Comparison of ENCODE assay signal across 12 cellular contexts in the genomic region with DNA sequence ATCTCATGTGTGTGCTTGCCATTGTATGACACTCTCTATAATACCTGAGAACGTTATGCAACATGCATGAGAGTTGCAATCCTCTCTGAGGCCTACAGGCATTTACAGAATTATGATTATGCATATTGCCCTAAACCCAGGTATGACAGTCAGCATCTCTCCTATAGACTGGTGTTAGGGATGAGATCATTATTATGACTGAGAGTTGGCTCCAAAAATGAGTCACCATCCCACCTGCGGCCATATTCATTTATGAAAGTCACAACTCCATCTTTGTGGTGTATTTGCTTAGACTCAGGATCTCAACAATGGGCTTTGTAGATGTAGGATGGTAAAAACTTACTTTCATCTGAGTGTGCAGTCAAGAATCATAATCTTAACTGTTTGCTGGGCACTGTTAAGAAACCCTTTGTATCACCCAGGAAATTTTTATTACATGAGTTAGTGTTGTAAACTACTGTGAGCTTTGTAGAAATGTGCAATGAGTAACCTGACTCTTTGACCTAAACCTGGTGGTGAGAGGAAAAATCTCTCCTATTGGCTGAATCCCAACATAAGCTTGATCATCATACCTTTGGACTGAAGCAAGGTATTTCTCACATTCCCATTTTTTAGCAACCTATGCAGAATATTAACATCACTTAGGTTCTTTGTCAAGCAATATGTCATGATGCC. TPM values are rescaled to one million over a fixed set of nuclear protein-coding genes. Genes with fewer than 3 reads are reported as not detected.
DNase-seq lines count a peak whose midpoint lies in the region; ATAC-seq and TF ChIP-seq lines count a peak whose summit lies in the region.
"Not testable (repeated sequence)": the region's sequence is repeated elsewhere in the genome, so short reads cannot be mapped to it uniquely, and the experiment has no call there.
"Had no signal": no experiment of that assay in that cellular context is flagged by ENCODE, and none has a peak within 500 bp of the region (broad histone marks: within the 10 kb centered on the region; RNA-seq: fewer than 3 reads in every experiment).

No MANE protein-coding gene starts in this region.

- H3K9me3 ChIP-seq in body of pancreas = not testable (repeated sequence)

- not testable (repeated sequence) for H3K36me3 ChIP-seq in body of pancreas (replicated peaks in 1 of 2; ENCODE audit: insufficient read depth in 1 of 2, low read depth in 2 of 2)

- H3K9me3 Mint-ChIP-seq in activated CD4-positive, alpha-beta T cell treated with anti-CD3 and anti-CD28 coated beads for 36 hours (ENCODE audit: low read depth); stimulated activated effector memory CD8-positive, alpha-beta T cell treated with anti-CD3 and anti-CD28 coated beads, Interleukin-12 subunit alpha, Interleukin-12 subunit beta, amount 100 ng/mL, for 72 hours: not testable (repeated sequence)

- CTCF ChIA-PET in activated CD4-positive, alpha-beta T cell treated with anti-CD3 and anti-CD28 coated beads for 36 hours (lab: Charles Lee) = not testable (repeated sequence)

- POLR2A ChIA-PET in activated CD4-positive, alpha-beta T cell treated with anti-CD3 and anti-CD28 coated beads for 36 hours (lab: Charles Lee) = not testable (repeated sequence)

- TF ChIP-seq POLR2A in body of pancreas (IDR thresholded peaks at IDR 0.05) = not testable (repeated sequence)

- H3K27me3 Mint-ChIP-seq in activated CD4-positive, alpha-beta T cell treated with anti-CD3 and anti-CD28 coated beads for 36 hours = not testable (repeated sequence)

- not testable (repeated sequence) for H3K27me3 ChIP-seq in body of pancreas

- WGBS in body of pancreas, 2 donors = no CpG with 5 or more reads among the region's 2 CpGs

- not testable (repeated sequence) for DNase-seq in activated CD4-positive, alpha-beta T cell treated with anti-CD3 and anti-CD28 coated beads for 36 hours; body of pancreas; stimulated activated effector memory CD8-positive, alpha-beta T cell treated with anti-CD3 and anti-CD28 coated beads, Interleukin-12 subunit alpha, Interleukin-12 subunit beta, amount 100 ng/mL, for 72 hours (ENCODE audit: low spot score in 2 of 2)

- not testable (repeated sequence) for H3K36me3 Mint-ChIP-seq in activated CD4-positive, alpha-beta T cell treated with anti-CD3 and anti-CD28 coated beads for 36 hours (ENCODE audit: low read depth); stimulated activated effector memory CD8-positive, alpha-beta T cell treated with anti-CD3 and anti-CD28 coated beads, Interleukin-12 subunit alpha, Interleukin-12 subunit beta, amount 100 ng/mL, for 72 hours

- not testable (repeated sequence) for H3K27ac ChIP-seq in body of pancreas

- not testable (repeated sequence) for H3K4me3 ChIP-seq in body of pancreas

- H3K4me1 ChIP-seq in body of pancreas = not testable (repeated sequence)

- H3K27ac Mint-ChIP-seq in activated CD4-positive, alpha-beta T cell treated with anti-CD3 and anti-CD28 coated beads for 36 hours; stimulated activated effector memory CD8-positive, alpha-beta T cell treated with anti-CD3 and anti-CD28 coated beads, Interleukin-12 subunit alpha, Interleukin-12 subunit beta, amount 100 ng/mL, for 72 hours: not testable (repeated sequence)

- H3K4me3 Mint-ChIP-seq in activated CD4-positive, alpha-beta T cell treated with anti-CD3 and anti-CD28 coated beads for 36 hours; stimulated activated effector memory CD8-positive, alpha-beta T cell treated with anti-CD3 and anti-CD28 coated beads, Interleukin-12 subunit alpha, Interleukin-12 subunit beta, amount 100 ng/mL, for 72 hours: not testable (repeated sequence)

- not testable (repeated sequence) for TF ChIP-seq CTCF in body of pancreas (IDR thresholded peaks at IDR 0.05)

- intact Hi-C loops in activated CD4-positive, alpha-beta T cell treated with anti-CD3 and anti-CD28 coated beads for 36 hours (cut with DNase I, micrococcal nuclease); body of pancreas (cut with DNase I): not testable (repeated sequence)

- H3K4me1 Mint-ChIP-seq in activated CD4-positive, alpha-beta T cell treated with anti-CD3 and anti-CD28 coated beads for 36 hours; stimulated activated effector memory CD8-positive, alpha-beta T cell treated with anti-CD3 and anti-CD28 coated beads, Interleukin-12 subunit alpha, Interleukin-12 subunit beta, amount 100 ng/mL, for 72 hours: not testable (repeated sequence)

- ATAC-seq in GM19025 (IDR thresholded peaks at IDR 0.05; ENCODE audit: low read depth, unreplicated experiment) = peak; percentile 64
- ATAC-seq in HG02623 (IDR thresholded peaks at IDR 0.05; ENCODE audit: unreplicated experiment) = peak; percentile 45
- ATAC-seq in HG03442 (IDR thresholded peaks at IDR 0.05; ENCODE audit: unreplicated experiment) = peak; percentile 77
- peak; percentile 69 for ATAC-seq in activated CD4-positive, alpha-beta T cell treated with anti-CD3 and anti-CD28 coated beads for 36 hours
- peak; percentile 56 for ATAC-seq in body of pancreas
- ATAC-seq in stimulated activated effector memory CD8-positive, alpha-beta T cell treated with anti-CD3 and anti-CD28 coated beads, Interleukin-12 subunit alpha, Interleukin-12 subunit beta, amount 100 ng/mL, for 72 hours = peak; percentile 79

RNA-seq across cellular contexts. Expression of gene BPY2C, which starts 10.6 kb away (rescaled TPM):
- total RNA-seq in activated CD4-positive, alpha-beta T cell treated with anti-CD3 and anti-CD28 coated beads for 36 hours = not detected
- total RNA-seq in body of pancreas = not detected
- total RNA-seq: CD4-positive, alpha-beta T cell; CD8-positive, alpha-beta memory T cell; GM12878; GM23248; H1; H7 had no signal
